Comparison of ENCODE assay signal across 13 cellular contexts in the genomic region with DNA sequence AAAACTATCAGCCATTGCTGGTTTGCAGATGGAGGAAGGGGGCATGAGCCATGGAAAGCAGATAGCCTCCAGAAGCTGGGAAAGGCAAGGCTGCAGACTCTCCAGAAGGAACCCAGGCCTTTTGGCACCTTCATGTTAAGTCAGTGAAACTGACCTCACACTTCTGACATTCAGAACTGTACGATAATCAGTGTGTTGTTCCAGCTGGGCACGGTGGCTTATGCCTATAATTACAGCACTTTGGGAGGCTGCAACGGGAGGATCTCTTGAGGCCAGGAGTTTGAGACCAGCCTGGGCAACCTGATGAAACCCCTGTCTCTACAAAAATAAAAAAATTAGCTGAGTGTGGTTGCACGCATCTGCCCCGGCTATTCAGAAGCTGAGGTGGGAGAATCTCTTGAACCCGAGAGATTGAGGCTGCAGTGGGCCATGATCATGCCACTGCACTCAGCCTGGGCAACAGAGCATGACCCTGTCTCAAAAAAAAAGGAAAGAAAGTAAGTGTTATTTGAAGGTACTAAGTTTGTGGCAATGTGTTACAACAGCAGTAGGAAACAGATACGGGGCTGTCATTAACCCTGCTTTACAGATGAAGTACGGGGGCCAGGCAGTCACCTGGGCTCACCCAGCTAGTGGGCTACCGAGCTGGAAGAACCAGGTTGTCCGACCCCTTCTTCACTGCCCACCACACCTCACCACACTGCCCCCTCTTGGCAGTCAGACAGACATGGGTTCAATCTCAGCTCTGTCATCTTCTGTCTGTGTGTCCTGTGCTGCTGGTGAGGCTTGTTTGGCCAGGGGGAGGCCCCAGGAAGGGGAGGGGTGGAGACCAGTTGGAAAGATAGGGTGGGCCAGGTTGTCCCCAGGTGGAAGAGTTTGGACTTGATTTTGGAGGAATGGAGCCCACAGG. TPM values are rescaled to one million over a fixed set of nuclear protein-coding genes. Genes with fewer than 3 reads are reported as not detected.
DNase-seq lines count a peak whose midpoint lies in the region; ATAC-seq and TF ChIP-seq lines count a peak whose summit lies in the region.
"Had no signal": no experiment of that assay in that cellular context is flagged by ENCODE, and none has a peak within 500 bp of the region (broad histone marks: within the 10 kb centered on the region; RNA-seq: fewer than 3 reads in every experiment).

No MANE protein-coding gene starts in this region.

- H3K36me3 ChIP-seq in HEK293 (ENCODE audit: control insufficient read depth in 2 of 2, insufficient read depth in 1 of 2, low read length in 2 of 2) (no peaks in the 10 kb centered on the region), mesendoderm (ENCODE audit: control insufficient read depth, insufficient read depth, low read length) (no peaks in the 10 kb centered on the region), suprapubic skin (no peaks in the 10 kb centered on the region)
- no peaks in the 10 kb centered on the region for H3K36me3 ChIP-seq in naive thymus-derived CD4-positive, alpha-beta T cell (ENCODE audit: control insufficient read depth in 2 of 3, insufficient read depth in 3 of 3, low read length in 3 of 3)

- H2BK15ac ChIP-seq in mesendoderm (replicated peaks; ENCODE audit: low read depth), result no peak overlapping the region

- no peaks in the 10 kb centered on the region for H3K9me3 ChIP-seq in HEK293 (ENCODE audit: control insufficient read depth, insufficient read depth, low read depth, low read length)
- no peaks in the 10 kb centered on the region for H3K9me3 ChIP-seq in suprapubic skin
- H3K9me3 ChIP-seq in naive thymus-derived CD4-positive, alpha-beta T cell (ENCODE audit: control insufficient read depth in 2 of 3, low read length in 3 of 3), result no peaks in the 10 kb centered on the region

- no peak for ATAC-seq in naive thymus-derived CD4-positive, alpha-beta T cell
- ATAC-seq: activated CD8-positive, alpha-beta memory T cell treated with anti-CD3 and anti-CD28 coated beads, Interleukin-2, amount 10 ng/mL, durations not matched to agents 7 days and 5 days; activated naive CD4-positive, alpha-beta T cell treated with anti-CD3 and anti-CD28 coated beads, Interleukin-2, amount 50 U/mL, for 72 hours; effector memory CD8-positive, alpha-beta T cell had no signal

- no peaks in the 10 kb centered on the region for H3K79me2 ChIP-seq in mesendoderm (ENCODE audit: control insufficient read depth, insufficient read depth, low read length)

- no peak overlapping the region for H2AK5ac ChIP-seq in mesendoderm (ENCODE audit: low read length)

- in situ Hi-C loops in astrocyte of the spinal cord (cut with HindIII; ENCODE audit: low sequenced_read_pairs), result no loop called here

- H3K4me3 ChIP-seq in HEK293 (ENCODE audit: low read depth, low read length) (no peak overlapping the region), astrocyte of the spinal cord (ENCODE audit: low read depth, low read length) (no peak overlapping the region), mesendoderm (ENCODE audit: low read length) (no peak overlapping the region), suprapubic skin (no peak overlapping the region)
- no peak overlapping the region for H3K4me3 ChIP-seq in naive thymus-derived CD4-positive, alpha-beta T cell (ENCODE audit: low read length)

- H2BK120ac ChIP-seq in mesendoderm (ENCODE audit: low read depth, low read length), result no peak overlapping the region

- no peak for TF ChIP-seq CTCF in HEK293 (tag by site-specific recombination; IDR thresholded peaks at IDR 0.05)
- TF ChIP-seq CTCF in astrocyte of the spinal cord (IDR thresholded peaks at IDR 0.05; ENCODE audit: low read depth, low read length), result peak; percentile 6
- TF ChIP-seq CTCF in suprapubic skin (IDR thresholded peaks at IDR 0.05), result no peak

- intact Hi-C loops in naive thymus-derived CD4-positive, alpha-beta T cell (cut with micrococcal nuclease), result loop anchor here in 1 of 2 donors (1.0 kb wide), 1 partner anchor 86 kb away; no protein-coding TSS in a partner anchor

- H3K4me1 ChIP-seq in HEK293 (ENCODE audit: control insufficient read depth, insufficient read depth, low read length) (peaks cover 14% of the 10 kb centered on the region), mesendoderm (ENCODE audit: control insufficient read depth, low read depth, low read length) (peaks cover 4% of the 10 kb centered on the region), suprapubic skin (peaks cover 92% of the 10 kb centered on the region)
- no peaks in the 10 kb centered on the region for H3K4me1 ChIP-seq in naive thymus-derived CD4-positive, alpha-beta T cell (ENCODE audit: control insufficient read depth in 2 of 2, insufficient read depth in 2 of 2, low read length in 2 of 2)

- no peak overlapping the region for H3K27ac ChIP-seq in HEK293 (ENCODE audit: extremely low read depth, low read depth, low read length)
- no peak overlapping the region for H3K27ac ChIP-seq in mesendoderm (ENCODE audit: low read depth, low read length)
- peak overlapping the region; percentile 71 for H3K27ac ChIP-seq in suprapubic skin
- H3K27ac ChIP-seq in naive thymus-derived CD4-positive, alpha-beta T cell (ENCODE audit: low read depth, low read length), result no peak overlapping the region

- no peak overlapping the region for H4K5ac ChIP-seq in mesendoderm (ENCODE audit: low read length)

- peaks cover 20% of the 10 kb centered on the region for H3K4me1 Mint-ChIP-seq in activated CD4-positive, alpha-beta memory T cell treated with anti-CD3 and anti-CD28 coated beads, Interleukin-2, amount 10 ng/mL, durations not matched to agents 7 days and 5 days
- H3K4me1 Mint-ChIP-seq in naive thymus-derived CD4-positive, alpha-beta T cell, result peaks cover 0 to 13% (median 0%) of the 10 kb centered on the region in 7 donors
- H3K4me1 Mint-ChIP-seq: CD8-positive, alpha-beta memory T cell had no signal

- WGBS in mesendoderm (ENCODE audit: extremely low coverage, insufficient coverage, low lambda C conversion rate), result no CpG with 5 or more reads among the region's 10 CpGs
- 74% methylated on average over 10 of the region's 10 CpGs for WGBS in suprapubic skin

- no peak overlapping the region for H2BK5ac ChIP-seq in mesendoderm (ENCODE audit: low read length)

- H3K9ac ChIP-seq in mesendoderm (ENCODE audit: low read length), result no peak overlapping the region

- no peak overlapping the region for H3K4me3 Mint-ChIP-seq in activated CD4-positive, alpha-beta memory T cell treated with anti-CD3 and anti-CD28 coated beads, Interleukin-2, amount 10 ng/mL, durations not matched to agents 7 days and 5 days
- no peak overlapping the region for H3K4me3 Mint-ChIP-seq in naive thymus-derived CD4-positive, alpha-beta T cell
- H3K4me3 Mint-ChIP-seq: activated CD8-positive, alpha-beta memory T cell treated with anti-CD3 and anti-CD28 coated beads, Interleukin-2, amount 10 ng/mL, durations not matched to agents 7 days and 5 days; effector memory CD8-positive, alpha-beta T cell had no signal

- TF ChIP-seq EP300 in suprapubic skin (IDR thresholded peaks at IDR 0.05), result no peak

- H3K4ac ChIP-seq in mesendoderm (ENCODE audit: low read depth, low read length), result no peak overlapping the region

- no peak overlapping the region for H3K27ac Mint-ChIP-seq in activated CD4-positive, alpha-beta memory T cell treated with anti-CD3 and anti-CD28 coated beads, Interleukin-2, amount 10 ng/mL, durations not matched to agents 7 days and 5 days
- H3K27ac Mint-ChIP-seq in naive thymus-derived CD4-positive, alpha-beta T cell, result no peak overlapping the region
- H3K27ac Mint-ChIP-seq: activated CD8-positive, alpha-beta memory T cell treated with anti-CD3 and anti-CD28 coated beads, Interleukin-2, amount 10 ng/mL, durations not matched to agents 7 days and 5 days; activated naive CD4-positive, alpha-beta T cell treated with anti-CD3 and anti-CD28 coated beads, Interleukin-2, amount 50 U/mL, for 72 hours; effector memory CD8-positive, alpha-beta T cell had no signal

- H3K23ac ChIP-seq in mesendoderm (ENCODE audit: low read length), result no peak overlapping the region

- no peak overlapping the region for H4K8ac ChIP-seq in mesendoderm (ENCODE audit: low read depth, low read length)

- H3K79me1 ChIP-seq in mesendoderm (ENCODE audit: low read length), result peaks cover 7% of the 10 kb centered on the region

- H3K4me2 ChIP-seq in mesendoderm (ENCODE audit: low read length), result no peak overlapping the region

- CTCF ChIA-PET in HEK293 (lab: Yijun Ruan, JAX), result interaction anchor here (0.7 to 3.4 kb wide), 5 partner anchors 12 to 86 kb away, joined by 3 to 15 read pairs (median 6); no protein-coding TSS in a partner anchor
- CTCF ChIA-PET in activated CD4-positive, alpha-beta memory T cell treated with anti-CD3 and anti-CD28 coated beads, Interleukin-2, amount 10 ng/mL, durations not matched to agents 7 days and 5 days (lab: Charles Lee), result interaction anchor here (0.9 to 1.6 kb wide), 3 partner anchors 27 to 86 kb away, joined by 3 read pairs; no protein-coding TSS in a partner anchor
- CTCF ChIA-PET in naive thymus-derived CD4-positive, alpha-beta T cell (lab: Charles Lee), result interaction anchor here (0.6 to 1.9 kb wide), 5 partner anchors 25 to 337 kb away, joined by 3 to 7 read pairs (median 3); no protein-coding TSS in a partner anchor

- POLR2A ChIA-PET in HEK293 (lab: Yijun Ruan, JAX), result no interaction called here
- POLR2A ChIA-PET in activated CD4-positive, alpha-beta memory T cell treated with anti-CD3 and anti-CD28 coated beads, Interleukin-2, amount 10 ng/mL, durations not matched to agents 7 days and 5 days (lab: Charles Lee), result no interaction called here
- POLR2A ChIA-PET in naive thymus-derived CD4-positive, alpha-beta T cell (lab: Charles Lee), result no interaction called here

- H3K27me3 ChIP-seq in mesendoderm (ENCODE audit: insufficient read depth, low read length, poor library complexity) (no peaks in the 10 kb centered on the region), suprapubic skin (no peaks in the 10 kb centered on the region)
- H3K27me3 ChIP-seq in naive thymus-derived CD4-positive, alpha-beta T cell (ENCODE audit: control insufficient read depth in 2 of 2, insufficient read depth in 2 of 2, low read length in 2 of 2), result no peaks in the 10 kb centered on the region

- no peak overlapping the region for H3K56ac ChIP-seq in mesendoderm (ENCODE audit: low read length)

- H3K36me3 Mint-ChIP-seq in activated CD4-positive, alpha-beta memory T cell treated with anti-CD3 and anti-CD28 coated beads, Interleukin-2, amount 10 ng/mL, durations not matched to agents 7 days and 5 days (ENCODE audit: low read depth), result no peaks in the 10 kb centered on the region
- H3K36me3 Mint-ChIP-seq in naive thymus-derived CD4-positive, alpha-beta T cell, result no peaks in the 10 kb centered on the region
- H3K36me3 Mint-ChIP-seq: activated CD8-positive, alpha-beta memory T cell treated with anti-CD3 and anti-CD28 coated beads, Interleukin-2, amount 10 ng/mL, durations not matched to agents 7 days and 5 days; activated naive CD4-positive, alpha-beta T cell treated with anti-CD3 and anti-CD28 coated beads, Interleukin-2, amount 50 U/mL, for 72 hours; CD8-positive, alpha-beta memory T cell had no signal

- no peaks in the 10 kb centered on the region for H3K9me3 Mint-ChIP-seq in activated CD4-positive, alpha-beta memory T cell treated with anti-CD3 and anti-CD28 coated beads, Interleukin-2, amount 10 ng/mL, durations not matched to agents 7 days and 5 days
- no peaks in the 10 kb centered on the region for H3K9me3 Mint-ChIP-seq in naive thymus-derived CD4-positive, alpha-beta T cell
- H3K9me3 Mint-ChIP-seq: activated naive CD4-positive, alpha-beta T cell treated with anti-CD3 and anti-CD28 coated beads, Interleukin-2, amount 50 U/mL, for 72 hours; CD8-positive, alpha-beta memory T cell; effector memory CD8-positive, alpha-beta T cell had no signal

- DNase-seq in astrocyte of the spinal cord (ENCODE audit: low read depth, low spot score), result no peak
- peak; percentile 31 for DNase-seq in mesendoderm
- no peak for DNase-seq in suprapubic skin (ENCODE audit: low spot score in 2 of 2)
- DNase-seq in NCI-H345 treated with DMSO at 0.1 percent for 48 hours (lab: John Stamatoyannopoulos, UW; ENCODE audit: unreplicated experiment), result no peak
- DNase-seq in HuH-7.5 (ENCODE audit: low spot score), result no peak
- DNase-seq in activated CD4-positive, alpha-beta memory T cell treated with anti-CD3 and anti-CD28 coated beads, Interleukin-2, amount 10 ng/mL, durations not matched to agents 7 days and 5 days, result no peak
- no peak for DNase-seq in naive thymus-derived CD4-positive, alpha-beta T cell
- DNase-seq: activated CD8-positive, alpha-beta memory T cell treated with anti-CD3 and anti-CD28 coated beads, Interleukin-2, amount 10 ng/mL, durations not matched to agents 7 days and 5 days; CD8-positive, alpha-beta memory T cell; effector memory CD8-positive, alpha-beta T cell; NCI-H2227 treated with DMSO at 0.1 percent for 48 hours had no signal

- no peak overlapping the region for H3K18ac ChIP-seq in mesendoderm (ENCODE audit: low read length)

- no peaks in the 10 kb centered on the region for H3K27me3 Mint-ChIP-seq in activated CD4-positive, alpha-beta memory T cell treated with anti-CD3 and anti-CD28 coated beads, Interleukin-2, amount 10 ng/mL, durations not matched to agents 7 days and 5 days
- H3K27me3 Mint-ChIP-seq in naive thymus-derived CD4-positive, alpha-beta T cell, result no peaks in the 10 kb centered on the region

- TF ChIP-seq POLR2A in suprapubic skin (IDR thresholded peaks at IDR 0.05), result no peak

RNA-seq across cellular contexts. Expression of a gene that starts 18.3 kb away (rescaled TPM):
- polyA plus RNA-seq in mesendoderm (2013, experiment 1 of 2), result 4.9 TPM
- polyA plus RNA-seq in mesendoderm (2013, experiment 2 of 2), result 4.9 TPM
- total RNA-seq in suprapubic skin, result 10 to 100 TPM; 17.9 to 29.3 (median 23.2) TPM
- under 1 TPM; 0.03 to 0.05 TPM for total RNA-seq in activated CD4-positive, alpha-beta memory T cell treated with anti-CD3 and anti-CD28 coated beads, Interleukin-2, amount 10 ng/mL, durations not matched to agents 7 days and 5 days
- total RNA-seq in naive thymus-derived CD4-positive, alpha-beta T cell, result under 1 TPM in 1 of 5 experiments, not detected in 4; 0.05 TPM
- not detected for polyA plus RNA-seq in naive thymus-derived CD4-positive, alpha-beta T cell
- polyA plus RNA-seq: CD8-positive, alpha-beta memory T cell had no signal

Comparison
In these comparisons a context has a peak if more than half of its experiments do, and no peak if none do; other contexts are left out.
1. RNA of a gene that starts 18.3 kb away (total RNA-seq): 17.9 to 29.3 TPM in suprapubic skin; 0.03 to 0.05 TPM in activated CD4-positive, alpha-beta memory T cell treated with anti-CD3 and anti-CD28 coated beads, Interleukin-2, amount 10 ng/mL, durations not matched to agents 7 days and 5 days and 0.05 TPM in naive thymus-derived CD4-positive, alpha-beta T cell; every median in the first group is over 10 times any median in the second.